Comparison of ENCODE assay signal across 8 cellular contexts in genomic region chr5:179820127-179820482, GRCh38. TPM values are rescaled to one million over a fixed set of nuclear protein-coding genes. Genes with fewer than 3 reads are reported as not detected.
DNase-seq lines count a peak whose midpoint lies in the region; ATAC-seq, FAIRE-seq and TF ChIP-seq lines count a peak whose summit lies in the region.

No MANE protein-coding gene starts in this region.

- H3K4me3 ChIP-seq in keratinocyte (ENCODE audit: control insufficient read depth in 2 of 3, extremely low read depth in 1 of 3, insufficient read depth in 2 of 3, low read depth in 1 of 3, low read length in 3 of 3) (peak overlapping the region in 1 of 3 experiments; percentile 70), stomach (peak overlapping the region; percentile 65 to 100 (median 90))

- TF ChIP-seq EP300 in stomach (IDR thresholded peaks at IDR 0.05), result no peak

- TF ChIP-seq CTCF in keratinocyte (optimal IDR thresholded peaks at IDR 0.05 in 1 of 3, IDR thresholded peaks at IDR 0.05 in 1 of 3, conservative IDR thresholded peaks at IDR 0.05 in 1 of 3; ENCODE audit: extremely low read depth in 1 of 3, insufficient read depth in 2 of 3, low read length in 3 of 3), result no peak
- no peak for TF ChIP-seq CTCF in stomach (IDR thresholded peaks at IDR 0.05)

- H3K36me3 ChIP-seq in keratinocyte (ENCODE audit: control insufficient read depth in 2 of 2, extremely low read depth in 1 of 2, insufficient read depth in 2 of 2, low read length in 2 of 2) (peaks cover 22% of the 10 kb centered on the region in 2 experiments), stomach (peaks cover 18 to 32% (median 29%) of the 10 kb centered on the region in 4 donors)

- ATAC-seq in HG03039 (IDR thresholded peaks at IDR 0.05; ENCODE audit: unreplicated experiment), result no peak

- H3K9me3 ChIP-seq in keratinocyte (ENCODE audit: control insufficient read depth, low read depth, low read length), result no peaks in the 10 kb centered on the region
- H3K9me3 ChIP-seq in stomach, result no peaks in the 10 kb centered on the region

- H3K27me3 Mint-ChIP-seq in activated T-helper 1 cell treated with anti-CD3 and anti-CD28 coated beads, Interleukin-12 subunit alpha, Interleukin-12 subunit beta, Interleukin-2, Interleukin-4 antibody, amounts not matched to agents 30 ng/mL and 10 ng/mL and 1 ng/mL, durations not matched to agents 14 hours and 24 hours and 36 hours (ENCODE audit: insufficient read depth), result no peaks in the 10 kb centered on the region

- peak overlapping the region; percentile 88 for H3K4me2 ChIP-seq in keratinocyte (ENCODE audit: control insufficient read depth, extremely low read depth, insufficient read depth, low read depth, low read length)

- H4K20me1 ChIP-seq in keratinocyte (ENCODE audit: control insufficient read depth, extremely low read depth, insufficient read depth, low read length), result peaks cover 19% of the 10 kb centered on the region

- peaks cover 32% of the 10 kb centered on the region for H3K4me1 ChIP-seq in keratinocyte (ENCODE audit: control insufficient read depth, extremely low read depth, insufficient read depth, low read length)
- H3K4me1 ChIP-seq in stomach, result peaks cover 68 to 77% (median 75%) of the 10 kb centered on the region in 4 donors

- peaks cover 50% of the 10 kb centered on the region for H3K4me1 Mint-ChIP-seq in activated T-helper 1 cell treated with anti-CD3 and anti-CD28 coated beads, Interleukin-12 subunit alpha, Interleukin-12 subunit beta, Interleukin-2, Interleukin-4 antibody, amounts not matched to agents 30 ng/mL and 10 ng/mL and 1 ng/mL, durations not matched to agents 14 hours and 24 hours and 36 hours (ENCODE audit: low read depth)

- peak overlapping the region; percentile 93 for H3K9ac ChIP-seq in keratinocyte (ENCODE audit: control insufficient read depth, extremely low read depth, insufficient read depth, low read length)

- H3K27ac ChIP-seq in keratinocyte (ENCODE audit: control insufficient read depth, insufficient read depth, low read length) (peak overlapping the region; percentile 87), stomach (peak overlapping the region; percentile 91 to 100 (median 99))

- peaks cover 23% of the 10 kb centered on the region for H3K79me2 ChIP-seq in keratinocyte (ENCODE audit: control insufficient read depth, insufficient read depth, low read length)

- H3K27ac Mint-ChIP-seq in activated T-helper 1 cell treated with anti-CD3 and anti-CD28 coated beads, Interleukin-12 subunit alpha, Interleukin-12 subunit beta, Interleukin-2, Interleukin-4 antibody, amounts not matched to agents 30 ng/mL and 10 ng/mL and 1 ng/mL, durations not matched to agents 14 hours and 24 hours and 36 hours, result peak overlapping the region; percentile 89

- H3K9me1 ChIP-seq in keratinocyte (ENCODE audit: control insufficient read depth, extremely low read depth, insufficient read depth, low read length), result no peaks in the 10 kb centered on the region

- WGBS in stomach, 5 donors, result 20 to 34% (median 24%) methylated on average over 8 to 12 of the region's 12 CpGs

- H3K4me3 Mint-ChIP-seq in activated T-helper 1 cell treated with anti-CD3 and anti-CD28 coated beads, Interleukin-12 subunit alpha, Interleukin-12 subunit beta, Interleukin-2, Interleukin-4 antibody, amounts not matched to agents 30 ng/mL and 10 ng/mL and 1 ng/mL, durations not matched to agents 14 hours and 24 hours and 36 hours, result peak overlapping the region; percentile 80

- TF ChIP-seq POLR2A in stomach (IDR thresholded peaks at IDR 0.05), result no peak

- no peak overlapping the region for H2AFZ ChIP-seq in keratinocyte (ENCODE audit: control insufficient read depth, low read length)

- peaks cover 21% of the 10 kb centered on the region for H3K36me3 Mint-ChIP-seq in activated T-helper 1 cell treated with anti-CD3 and anti-CD28 coated beads, Interleukin-12 subunit alpha, Interleukin-12 subunit beta, Interleukin-2, Interleukin-4 antibody, amounts not matched to agents 30 ng/mL and 10 ng/mL and 1 ng/mL, durations not matched to agents 14 hours and 24 hours and 36 hours (ENCODE audit: low read depth)

- H3K27me3 ChIP-seq in keratinocyte (ENCODE audit: control insufficient read depth, extremely low read depth, insufficient read depth, low read length) (no peaks in the 10 kb centered on the region), stomach (no peaks in the 10 kb centered on the region)

- DNase-seq in DMS79 treated with DMSO at 0.1 percent for 48 hours (lab: John Stamatoyannopoulos, UW) (peak; percentile 33), DMS79 (lab: John Stamatoyannopoulos, UW) (no peak), keratinocyte (ENCODE audit: low read depth, low spot score) (no peak), stomach (no peak), NCI-H524 treated with DMSO at 0.1 percent for 48 hours (lab: John Stamatoyannopoulos, UW) (no peak), DMS 273 (lab: John Stamatoyannopoulos, UW; ENCODE audit: unreplicated experiment) (no peak)
- no peak for DNase-seq in activated T-helper 1 cell treated with anti-CD3 and anti-CD28 coated beads, Interleukin-12 subunit alpha, Interleukin-12 subunit beta, Interleukin-2, Interleukin-4 antibody, amounts not matched to agents 30 ng/mL and 10 ng/mL and 1 ng/mL, durations not matched to agents 14 hours and 24 hours and 36 hours (ENCODE audit: low spot score)

- intact Hi-C loops in activated T-helper 1 cell treated with anti-CD3 and anti-CD28 coated beads, Interleukin-12 subunit alpha, Interleukin-12 subunit beta, Interleukin-2, Interleukin-4 antibody, amounts not matched to agents 30 ng/mL and 10 ng/mL and 1 ng/mL, durations not matched to agents 14 hours and 24 hours and 36 hours (cut with micrococcal nuclease), result loop anchor here (1.0 to 5.0 kb wide), 5 partner anchors 13 to 532 kb away; partner anchors contain the start of genes GFPT2, MAML1, MGAT4B and TBC1D9B
- intact Hi-C loops in stomach (cut with DNase I; ENCODE audit: low total_unique reads), result no loop called here

- no peak for FAIRE-seq in keratinocyte (lab: Jason Lieb, UNC)

- dilution Hi-C loops in keratinocyte (cut with MboI; ENCODE audit: extremely low pct_ligation_motif_present, low sequenced_read_pairs), result no loop called here

- H3K9me3 Mint-ChIP-seq in activated T-helper 1 cell treated with anti-CD3 and anti-CD28 coated beads, Interleukin-12 subunit alpha, Interleukin-12 subunit beta, Interleukin-2, Interleukin-4 antibody, amounts not matched to agents 30 ng/mL and 10 ng/mL and 1 ng/mL, durations not matched to agents 14 hours and 24 hours and 36 hours, result no peaks in the 10 kb centered on the region

RNA-seq across cellular contexts. Expression of gene SQSTM1, which starts 0.6 kb away (rescaled TPM):
- total RNA-seq in activated T-helper 1 cell treated with anti-CD3 and anti-CD28 coated beads, Interleukin-12 subunit alpha, Interleukin-12 subunit beta, Interleukin-2, Interleukin-4 antibody, amounts not matched to agents 30 ng/mL and 10 ng/mL and 1 ng/mL, durations not matched to agents 14 hours and 24 hours and 36 hours, result 221 and 233 TPM in 2 replicates
- polyA plus RNA-seq in keratinocyte, result 75.7 to 170 TPM (median 116 TPM) in 3 replicates
- 213 TPM for polyA plus RNA-seq in keratinocyte (2011; ENCODE audit: low read depth)
- 114 and 159 TPM in 2 replicates for polyA plus RNA-seq in keratinocyte (2011; cell fraction: cytosol; rRNA removed)
- 252 and 279 TPM in 2 replicates for polyA plus RNA-seq in keratinocyte (2011; cell fraction: nucleus; rRNA removed)
- polyA plus RNA-seq in keratinocyte (2012; ENCODE audit: low replicate concordance), result 242 and 584 TPM in 2 replicates
- polyA minus RNA-seq in keratinocyte, result 75.7 to 129 TPM (median 109 TPM) in 3 replicates
- 346 TPM for polyA minus RNA-seq in keratinocyte (2011; cell fraction: cytosol; rRNA and poly(A)+ RNA removed)
- 576 and 665 TPM in 2 replicates for polyA minus RNA-seq in keratinocyte (2011; cell fraction: nucleus; rRNA and poly(A)+ RNA removed)
- total RNA-seq in stomach, result 100 to 1,000 TPM; 163 to 693 (median 508) TPM
- polyA plus RNA-seq in stomach, result 100 to 1,000 TPM; 166 to 251 (median 213) TPM

RNA-seq across cellular contexts. Expression of gene MGAT4B, which starts 13.4 kb away (rescaled TPM):
- 124 and 132 TPM in 2 replicates for total RNA-seq in activated T-helper 1 cell treated with anti-CD3 and anti-CD28 coated beads, Interleukin-12 subunit alpha, Interleukin-12 subunit beta, Interleukin-2, Interleukin-4 antibody, amounts not matched to agents 30 ng/mL and 10 ng/mL and 1 ng/mL, durations not matched to agents 14 hours and 24 hours and 36 hours
- polyA plus RNA-seq in keratinocyte, result 69.8 to 173 TPM (median 89.1 TPM) in 3 replicates
- polyA plus RNA-seq in keratinocyte (2011; ENCODE audit: low read depth), result 177 TPM
- 126 and 152 TPM in 2 replicates for polyA plus RNA-seq in keratinocyte (2011; cell fraction: cytosol; rRNA removed)
- polyA plus RNA-seq in keratinocyte (2011; cell fraction: nucleus; rRNA removed), result 227 and 261 TPM in 2 replicates
- 106 and 109 TPM in 2 replicates for polyA plus RNA-seq in keratinocyte (2012; ENCODE audit: low replicate concordance)
- 108 to 245 TPM (median 131 TPM) in 3 replicates for polyA minus RNA-seq in keratinocyte
- polyA minus RNA-seq in keratinocyte (2011; cell fraction: cytosol; rRNA and poly(A)+ RNA removed), result 213 TPM
- 109 and 127 TPM in 2 replicates for polyA minus RNA-seq in keratinocyte (2011; cell fraction: nucleus; rRNA and poly(A)+ RNA removed)
- 100 to 1,000 TPM; 149 to 617 (median 206) TPM for total RNA-seq in stomach
- 100 to 1,000 TPM in 2 of 3 donors, 10 to 100 TPM in 1; 85.0 to 115 (median 101) TPM for polyA plus RNA-seq in stomach

RNA-seq across cellular contexts. Expression of gene LTC4S, which starts 26.3 kb away (rescaled TPM):
- 0.64 and 1.7 TPM in 2 replicates for total RNA-seq in activated T-helper 1 cell treated with anti-CD3 and anti-CD28 coated beads, Interleukin-12 subunit alpha, Interleukin-12 subunit beta, Interleukin-2, Interleukin-4 antibody, amounts not matched to agents 30 ng/mL and 10 ng/mL and 1 ng/mL, durations not matched to agents 14 hours and 24 hours and 36 hours
- polyA plus RNA-seq in keratinocyte (0.30 TPM in 1 of 3 replicates, not detected in the others), stomach (1 to 10 TPM; 3.3 to 8.4 (median 8.2) TPM)
- polyA plus RNA-seq in keratinocyte (2011; ENCODE audit: low read depth), result not detected
- 0.27 TPM in 1 of 2 replicates, not detected in the other for polyA plus RNA-seq in keratinocyte (2011; cell fraction: cytosol; rRNA removed)
- not detected in 2 replicates for polyA plus RNA-seq in keratinocyte (2011; cell fraction: nucleus; rRNA removed)
- polyA plus RNA-seq in keratinocyte (2012; ENCODE audit: low replicate concordance), result 0.32 and 0.61 TPM in 2 replicates
- polyA minus RNA-seq in keratinocyte, result not detected in 3 replicates
- polyA minus RNA-seq in keratinocyte (2011; cell fraction: cytosol; rRNA and poly(A)+ RNA removed), result not detected
- polyA minus RNA-seq in keratinocyte (2011; cell fraction: nucleus; rRNA and poly(A)+ RNA removed), result not detected in 2 replicates
- total RNA-seq in stomach, result 10 to 100 TPM in 2 of 5 donors, 1 to 10 TPM in 2, not detected in 1; 5.0 to 21.0 (median 13.3) TPM

RNA-seq across cellular contexts. Expression of gene MRNIP, which starts 38.5 kb away (rescaled TPM):
- total RNA-seq in activated T-helper 1 cell treated with anti-CD3 and anti-CD28 coated beads, Interleukin-12 subunit alpha, Interleukin-12 subunit beta, Interleukin-2, Interleukin-4 antibody, amounts not matched to agents 30 ng/mL and 10 ng/mL and 1 ng/mL, durations not matched to agents 14 hours and 24 hours and 36 hours, result 24.6 and 26.3 TPM in 2 replicates
- polyA plus RNA-seq in keratinocyte (12.3 to 19.9 TPM (median 14.9 TPM) in 3 replicates), stomach (10 to 100 TPM; 15.1 to 31.1 (median 27.2) TPM)
- polyA plus RNA-seq in keratinocyte (2011; ENCODE audit: low read depth), result 10.0 TPM
- polyA plus RNA-seq in keratinocyte (2011; cell fraction: cytosol; rRNA removed), result 5.1 and 5.7 TPM in 2 replicates
- polyA plus RNA-seq in keratinocyte (2011; cell fraction: nucleus; rRNA removed), result 97.9 and 116 TPM in 2 replicates
- 10.0 and 27.9 TPM in 2 replicates for polyA plus RNA-seq in keratinocyte (2012; ENCODE audit: low replicate concordance)
- 7.6 to 12.9 TPM (median 12.3 TPM) in 3 replicates for polyA minus RNA-seq in keratinocyte
- 3.3 TPM for polyA minus RNA-seq in keratinocyte (2011; cell fraction: cytosol; rRNA and poly(A)+ RNA removed)
- 9.5 and 21.6 TPM in 2 replicates for polyA minus RNA-seq in keratinocyte (2011; cell fraction: nucleus; rRNA and poly(A)+ RNA removed)
- 10 to 100 TPM in 4 of 5 donors, 1 to 10 TPM in 1; 8.0 to 46.0 (median 27.0) TPM for total RNA-seq in stomach
